ENCODE assay signal across 1 cellular context in genomic region chr3:46694520-46694919, GRCh38.
TF ChIP-seq lines count a peak whose summit lies in the region.

No MANE protein-coding gene starts in this region.

TF ChIP-seq in SK-N-SH treated with all-trans-retinoic acid at 6 μM for 48 hours, 23 proteins besides CTCF, POLR2A, EP300 and RAD21 (continued from another document):
- TF ChIP-seq ZC3H10 (CRISPR knock-in tag; IDR thresholded peaks at IDR 0.05) = no peak
- TF ChIP-seq CSDC2 (CRISPR knock-in tag; IDR thresholded peaks at IDR 0.05) = no peak
- TF ChIP-seq TCF4 (CRISPR knock-in tag; IDR thresholded peaks at IDR 0.05; ENCODE audit: borderline replicate concordance) = no peak
- TF ChIP-seq BACH2 (CRISPR knock-in tag; IDR thresholded peaks at IDR 0.05; ENCODE audit: borderline replicate concordance) = no peak
- TF ChIP-seq ESRRG (CRISPR knock-in tag; IDR thresholded peaks at IDR 0.05) = no peak
- no peak for TF ChIP-seq CREB5 (CRISPR knock-in tag; IDR thresholded peaks at IDR 0.05; ENCODE audit: low read depth)
- no peak for TF ChIP-seq ZFP3 (CRISPR knock-in tag; IDR thresholded peaks at IDR 0.05)
- no peak for TF ChIP-seq TOX (CRISPR knock-in tag; IDR thresholded peaks at IDR 0.05; ENCODE audit: borderline replicate concordance)
- no peak for TF ChIP-seq GLIS3 (CRISPR knock-in tag; IDR thresholded peaks at IDR 0.05)
- no peak for TF ChIP-seq ISL1 (CRISPR knock-in tag; IDR thresholded peaks at IDR 0.05)
